Comparison of ENCODE assay signal across 27 cellular contexts in the genomic region with DNA sequence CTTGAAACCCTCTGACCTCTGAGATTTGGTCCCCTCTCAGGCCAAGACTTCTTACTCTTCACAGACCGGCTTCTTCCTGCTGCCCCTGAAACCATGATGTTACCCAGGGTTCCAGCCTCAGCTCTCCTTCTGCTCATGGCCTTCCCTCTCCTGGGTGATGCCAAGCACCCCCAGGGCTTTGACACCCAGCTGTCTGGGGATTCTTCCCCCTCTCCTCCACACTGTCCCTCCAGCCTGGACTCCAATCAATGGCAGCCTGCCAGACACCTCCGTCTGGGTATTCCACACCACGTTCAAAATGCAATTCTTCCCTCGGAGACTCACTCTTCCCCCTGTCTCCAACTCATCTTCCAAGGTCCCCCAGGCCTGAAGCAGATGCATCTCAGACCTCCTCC. TPM values are rescaled to one million over a fixed set of nuclear protein-coding genes. Genes with fewer than 3 reads are reported as not detected.
"Had no signal": no experiment of that assay in that cellular context is flagged by ENCODE, and none has a peak within 500 bp of the region (broad histone marks: within the 10 kb centered on the region; RNA-seq: fewer than 3 reads in every experiment).

No MANE protein-coding gene starts in this region.

- H3K27ac ChIP-seq: breast epithelium, colonic mucosa, dorsolateral prefrontal cortex, esophagus squamous epithelium, gastroesophageal sphincter, heart right ventricle, lower lobe of right lung, prostate gland, thyroid gland had no signal

- FAIRE-seq: kidney, TTC549 had no signal

- ATAC-seq: activated naive CD4-positive, alpha-beta T cell treated with anti-CD3 and anti-CD28 coated beads, Interleukin-2, amount 50 U/mL, for 72 hours; activated T-helper 17 cell treated with anti-CD3 and anti-CD28 coated beads, Interleukin-2, amount 50 U/mL, for 72 hours; gastroesophageal sphincter; heart right ventricle; mucosa of descending colon; stimulated activated naive CD8-positive, alpha-beta T cell treated with anti-CD3 and anti-CD28 coated beads, Interleukin-15, Interleukin-2, amounts not matched to agents 100 U/mL and 50 U/mL, for 24 hours; T-cell had no signal

- H3K4me1 ChIP-seq: breast epithelium, colonic mucosa, esophagus squamous epithelium, gastroesophageal sphincter, heart right ventricle, lower lobe of right lung, prostate gland had no signal

- H3K36me3 ChIP-seq: breast epithelium, colonic mucosa, esophagus squamous epithelium, gastroesophageal sphincter, heart right ventricle, lower lobe of right lung, prostate gland, thyroid gland had no signal

- H3K27me3 ChIP-seq: breast epithelium, colonic mucosa, thyroid gland had no signal

- H3K4me3 Mint-ChIP-seq: activated T-cell treated with anti-CD3 and anti-CD28 coated beads, Interleukin-2, amount 50 U/mL, for 24 hours; activated T-helper 17 cell treated with anti-CD3 and anti-CD28 coated beads, Interleukin-2, amount 50 U/mL, for 72 hours; neural crest cell had no signal

- DNase-seq: activated CD4-positive, alpha-beta T cell treated with anti-CD3 and anti-CD28 coated beads for 1 hour; activated CD4-positive, alpha-beta T cell treated with anti-CD3 and anti-CD28 coated beads, Interleukin-2, amount 50 U/mL, for 4 hours; activated CD8-positive, alpha-beta memory T cell treated with anti-CD3 and anti-CD28 coated beads for 24 hours; activated CD8-positive, alpha-beta memory T cell treated with anti-CD3 and anti-CD28 coated beads, Interleukin-2, amount 50 U/mL, for 4 hours; activated T-cell treated with anti-CD3 and anti-CD28 coated beads, Interleukin-2, amount 50 U/mL, for 24 hours; colonic mucosa; dorsolateral prefrontal cortex; esophagus squamous epithelium; heart right ventricle; kidney; lower lobe of right lung; mesendoderm; mucosa of descending colon; stimulated activated CD4-positive, alpha-beta T cell treated with anti-CD3 and anti-CD28 coated beads, Interleukin-4, amount 100 ng/mL, for 4 hours; stimulated activated naive CD8-positive, alpha-beta T cell treated with anti-CD3 and anti-CD28 coated beads, Interleukin-15, Interleukin-2, amounts not matched to agents 100 U/mL and 50 U/mL, for 24 hours; T-cell; thyroid gland had no signal

- H3K36me3 Mint-ChIP-seq: activated naive CD4-positive, alpha-beta T cell treated with anti-CD3 and anti-CD28 coated beads, Interleukin-2, amount 50 U/mL, for 72 hours; T-cell had no signal

- H3K4me3 ChIP-seq: breast epithelium, colonic mucosa, dorsolateral prefrontal cortex, esophagus squamous epithelium, gastroesophageal sphincter, heart right ventricle, lower lobe of right lung, mucosa of descending colon, prostate gland, thyroid gland had no signal

- H3K27me3 Mint-ChIP-seq: activated T-cell treated with anti-CD3 and anti-CD28 coated beads, Interleukin-2, amount 50 U/mL, for 24 hours; activated T-helper 17 cell treated with anti-CD3 and anti-CD28 coated beads, Interleukin-2, amount 50 U/mL, for 72 hours; T-cell had no signal

- H3K9me3 Mint-ChIP-seq: activated T-cell treated with anti-CD3 and anti-CD28 coated beads, Interleukin-2, amount 50 U/mL, for 24 hours; activated T-helper 17 cell treated with anti-CD3 and anti-CD28 coated beads, Interleukin-2, amount 50 U/mL, for 72 hours; T-cell had no signal

- H3K27ac Mint-ChIP-seq: activated T-cell treated with anti-CD3 and anti-CD28 coated beads, Interleukin-2, amount 50 U/mL, for 24 hours; activated T-helper 17 cell treated with anti-CD3 and anti-CD28 coated beads, Interleukin-2, amount 50 U/mL, for 72 hours had no signal

- H3K9me3 ChIP-seq: breast epithelium, colonic mucosa, esophagus squamous epithelium, gastroesophageal sphincter, heart right ventricle, lower lobe of right lung, mucosa of descending colon, prostate gland, thyroid gland had no signal

RNA-seq across cellular contexts. Expression of gene SPP2, which starts 25.0 kb away (rescaled TPM):
- total RNA-seq: activated naive CD4-positive, alpha-beta T cell treated with anti-CD3 and anti-CD28 coated beads, Interleukin-2, amount 50 U/mL, for 72 hours; activated T-helper 17 cell treated with anti-CD3 and anti-CD28 coated beads, Interleukin-2, amount 50 U/mL, for 72 hours; breast epithelium; colonic mucosa; esophagus squamous epithelium; gastroesophageal sphincter; heart right ventricle; kidney; lower lobe of right lung; mucosa of descending colon; neural crest cell; omental fat pad; prostate gland; subcutaneous adipose tissue; T-cell; thyroid gland; urinary bladder had no signal
- polyA plus RNA-seq: heart right ventricle, urinary bladder had no signal
